In the genomic region with DNA sequence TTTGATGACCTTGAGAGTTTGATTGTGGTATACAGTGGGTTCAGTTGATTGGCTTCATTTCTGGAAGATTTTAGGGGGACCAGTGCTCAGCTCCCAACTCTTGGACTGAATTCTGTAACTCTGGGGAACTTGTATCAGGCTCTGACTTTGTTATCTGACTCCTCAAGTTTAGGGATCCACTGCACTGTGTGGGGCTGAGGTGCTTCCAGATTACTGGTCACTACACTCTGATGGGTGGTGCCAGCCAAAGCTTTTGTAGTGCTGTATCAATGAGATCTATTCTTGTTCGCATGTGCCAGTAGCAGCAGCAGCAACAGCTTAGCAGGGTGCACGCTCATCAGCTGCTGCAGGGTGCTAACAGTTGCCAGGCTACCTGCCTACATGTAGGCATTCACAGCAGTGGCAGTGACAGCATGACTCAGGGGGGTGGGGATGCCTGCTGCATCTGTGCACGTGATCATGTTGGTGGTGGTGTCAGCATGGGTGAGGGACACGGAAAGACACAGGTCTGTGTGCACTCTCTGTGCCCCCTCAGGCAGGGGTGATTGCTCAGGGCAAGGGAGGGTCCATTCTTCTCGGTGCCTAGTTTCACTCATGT, we compare ENCODE assay signal across 21 cellular contexts.
DNase-seq lines count a peak whose midpoint lies in the region; ATAC-seq and TF ChIP-seq lines count a peak whose summit lies in the region.
"Had no signal": no experiment of that assay in that cellular context is flagged by ENCODE, and none has a peak within 500 bp of the region (broad histone marks: within the 10 kb centered on the region; RNA-seq: fewer than 3 reads in every experiment).

No MANE protein-coding gene starts in this region.

- H3K36me3 Mint-ChIP-seq in stimulated activated effector memory CD8-positive, alpha-beta T cell treated with anti-CD3 and anti-CD28 coated beads, Interleukin-12 subunit alpha, Interleukin-12 subunit beta, amount 100 ng/mL, for 72 hours, result no peaks in the 10 kb centered on the region
- H3K36me3 Mint-ChIP-seq: IgD-negative memory B cell had no signal

- TF ChIP-seq CTCF in foreskin keratinocyte (conservative IDR thresholded peaks at IDR 0.05), result no peak
- TF ChIP-seq CTCF in lower lobe of right lung (IDR thresholded peaks at IDR 0.05), result no peak

- no peak overlapping the region for H3K27ac Mint-ChIP-seq in stimulated activated effector memory CD8-positive, alpha-beta T cell treated with anti-CD3 and anti-CD28 coated beads, Interleukin-12 subunit alpha, Interleukin-12 subunit beta, amount 100 ng/mL, for 72 hours
- H3K27ac Mint-ChIP-seq: B cell had no signal

- H3K4me1 ChIP-seq in foreskin keratinocyte (no peaks in the 10 kb centered on the region), lower lobe of right lung (no peaks in the 10 kb centered on the region)
- H3K4me1 ChIP-seq: Caco-2 had no signal

- H3K27ac ChIP-seq in foreskin keratinocyte (no peak overlapping the region), lower lobe of right lung (no peak overlapping the region)
- H3K27ac ChIP-seq: 22Rv1 had no signal

- peak; percentile 33 for ATAC-seq in foreskin keratinocyte
- ATAC-seq in stimulated activated effector memory CD8-positive, alpha-beta T cell treated with anti-CD3 and anti-CD28 coated beads, Interleukin-12 subunit alpha, Interleukin-12 subunit beta, amount 100 ng/mL, for 72 hours, result peak; percentile 16
- no peak for ATAC-seq in lower lobe of right lung
- ATAC-seq in HG02973 (IDR thresholded peaks at IDR 0.05; ENCODE audit: unreplicated experiment), result no peak
- ATAC-seq: PC-3, SK-N-SH treated with all-trans-retinoic acid at 6 μM for 48 hours had no signal

- H3K36me3 ChIP-seq in lower lobe of right lung, result no peaks in the 10 kb centered on the region

- no peak overlapping the region for H3K4me3 ChIP-seq in lower lobe of right lung

- intact Hi-C loops in lower lobe of right lung (cut with DNase I), result no loop called here

- no peak overlapping the region for H3K4me3 Mint-ChIP-seq in stimulated activated effector memory CD8-positive, alpha-beta T cell treated with anti-CD3 and anti-CD28 coated beads, Interleukin-12 subunit alpha, Interleukin-12 subunit beta, amount 100 ng/mL, for 72 hours
- H3K4me3 Mint-ChIP-seq: B cell, IgD-negative memory B cell had no signal

- no peaks in the 10 kb centered on the region for H3K4me1 Mint-ChIP-seq in stimulated activated effector memory CD8-positive, alpha-beta T cell treated with anti-CD3 and anti-CD28 coated beads, Interleukin-12 subunit alpha, Interleukin-12 subunit beta, amount 100 ng/mL, for 72 hours
- H3K4me1 Mint-ChIP-seq: B cell had no signal

- H3K27me3 ChIP-seq in foreskin keratinocyte (no peaks in the 10 kb centered on the region), lower lobe of right lung (ENCODE audit: low read depth) (no peaks in the 10 kb centered on the region)

- DNase-seq in DMS53 (lab: John Stamatoyannopoulos, UW), result peak; percentile 19
- DNase-seq in DMS53 treated with DMSO at 0.1 percent for 48 hours (lab: John Stamatoyannopoulos, UW; ENCODE audit: unreplicated experiment), result no peak
- DNase-seq in NCI-H69 (lab: John Stamatoyannopoulos, UW), result peak; percentile 94
- DNase-seq in foreskin keratinocyte, result no peak
- no peak for DNase-seq in stimulated activated effector memory CD8-positive, alpha-beta T cell treated with anti-CD3 and anti-CD28 coated beads, Interleukin-12 subunit alpha, Interleukin-12 subunit beta, amount 100 ng/mL, for 72 hours (ENCODE audit: low spot score in 2 of 2)
- no peak for DNase-seq in lower lobe of right lung
- DNase-seq in NCI-H1694 (lab: John Stamatoyannopoulos, UW), result no peak
- DNase-seq: Caco-2, GF-D8, Karpas-422, NCI-H146, NCI-H2081, NCI-H510A treated with DMSO at 0.1 percent for 48 hours, PC-3, RPMI8226, SHP77 treated with DMSO at 0.1 percent for 48 hours had no signal

- peaks cover 4% of the 10 kb centered on the region for H3K9me3 Mint-ChIP-seq in stimulated activated effector memory CD8-positive, alpha-beta T cell treated with anti-CD3 and anti-CD28 coated beads, Interleukin-12 subunit alpha, Interleukin-12 subunit beta, amount 100 ng/mL, for 72 hours

- no peaks in the 10 kb centered on the region for H3K9me3 ChIP-seq in lower lobe of right lung
- H3K9me3 ChIP-seq: Caco-2 had no signal

Comparison
In these comparisons a context has a peak if more than half of its experiments do, and no peak if none do; other contexts are left out.
1. DNase-seq: peak in DMS53 (single experiment) and NCI-H69 (single experiment); none in DMS53 treated with DMSO at 0.1 percent for 48 hours (single experiment), foreskin keratinocyte (0 of 2), stimulated activated effector memory CD8-positive, alpha-beta T cell treated with anti-CD3 and anti-CD28 coated beads, Interleukin-12 subunit alpha, Interleukin-12 subunit beta, amount 100 ng/mL, for 72 hours (0 of 2), lower lobe of right lung (single experiment) and NCI-H1694 (single experiment).
2. ATAC-seq: peak in foreskin keratinocyte (single experiment) and stimulated activated effector memory CD8-positive, alpha-beta T cell treated with anti-CD3 and anti-CD28 coated beads, Interleukin-12 subunit alpha, Interleukin-12 subunit beta, amount 100 ng/mL, for 72 hours (single experiment); none in lower lobe of right lung (0 of 2) and HG02973 (single experiment).